Comparison of ENCODE assay signal across 1 cellular context in genomic region chr20:62711703-62712101, GRCh38.
TF ChIP-seq lines count a peak whose summit lies in the region.

No MANE protein-coding gene starts in this region.

TF ChIP-seq in K562, 482 proteins besides CTCF, POLR2A, EP300 and RAD21 (continued from another document and continues in another):
- TF ChIP-seq HNRNPUL1 (IDR thresholded peaks at IDR 0.05; ENCODE audit: low read length) (no peak), RBFOX2 (IDR thresholded peaks at IDR 0.05; ENCODE audit: low read depth, low read length) (peak; percentile 73), ZC3H4 (CRISPR knock-in tag; IDR thresholded peaks at IDR 0.05; ENCODE audit: borderline replicate concordance) (no peak), ZNF57 (CRISPR knock-in tag; IDR thresholded peaks at IDR 0.05) (no peak), ILF3 (IDR thresholded peaks at IDR 0.05; ENCODE audit: borderline replicate concordance) (no peak), RHOXF2B (CRISPR knock-in tag; conservative IDR thresholded peaks at IDR 0.05) (no peak), MITF (IDR thresholded peaks at IDR 0.05) (no peak), THRAP3 (IDR thresholded peaks at IDR 0.05; ENCODE audit: borderline replicate concordance) (no peak), CAMTA2 (CRISPR knock-in tag; conservative IDR thresholded peaks at IDR 0.05) (no peak), PTTG1 (tag; IDR thresholded peaks at IDR 0.05; ENCODE audit: low read depth) (no peak), HNRNPL (IDR thresholded peaks at IDR 0.05; ENCODE audit: low read depth, low read length) (no peak), ZNF707 (CRISPR knock-in tag; conservative IDR thresholded peaks at IDR 0.05) (no peak), THRB (CRISPR knock-in tag; conservative IDR thresholded peaks at IDR 0.05) (no peak), PHF20 (IDR thresholded peaks at IDR 0.05; ENCODE audit: partially characterized antibody) (no peak), ZNF197 (CRISPR knock-in tag; IDR thresholded peaks at IDR 0.05; ENCODE audit: low read depth) (peak; percentile 58; the same call in 1 of the 2 replicates), CCAR2 (IDR thresholded peaks at IDR 0.05; ENCODE audit: low read depth, low read length) (no peak), ZBTB26 (CRISPR knock-in tag; IDR thresholded peaks at IDR 0.05) (no peak), HINFP (tag; conservative IDR thresholded peaks at IDR 0.05; ENCODE audit: low read depth) (no peak), GATAD2B (IDR thresholded peaks at IDR 0.05; ENCODE audit: borderline replicate concordance) (no peak), PRMT5 (CRISPR knock-in tag; IDR thresholded peaks at IDR 0.05) (no peak), ZHX1 (conservative IDR thresholded peaks at IDR 0.05; ENCODE audit: low read length) (no peak), JUN (IDR thresholded peaks at IDR 0.05; ENCODE audit: borderline replicate concordance, low read depth, low read length) (no peak), JUN (CRISPR knock-in tag; IDR thresholded peaks at IDR 0.05; ENCODE audit: borderline replicate concordance) (no peak), NFE2 (IDR thresholded peaks at IDR 0.05; ENCODE audit: low read depth) (peak; percentile 74), MXI1 (IDR thresholded peaks at IDR 0.05; ENCODE audit: low read depth, low read length) (no peak), ZNF311 (CRISPR knock-in tag; IDR thresholded peaks at IDR 0.05) (no peak), MAZ (CRISPR knock-in tag; conservative IDR thresholded peaks at IDR 0.05 in 1 of 2, IDR thresholded peaks at IDR 0.05 in 1 of 2) (0 out of 4 replicates have a peak, but pooled peaks of 1 of the 2 experiments have one; percentile 9), NELFE (IDR thresholded peaks at IDR 0.05; ENCODE audit: insufficient read depth, insufficient read length) (no peak), ZNF212 (CRISPR knock-in tag; IDR thresholded peaks at IDR 0.05) (no peak), ZNF407 (IDR thresholded peaks at IDR 0.05; ENCODE audit: low read depth) (0 out of 2 replicates have a peak, but pooled peaks have one; percentile 24), USF2 (CRISPR knock-in tag; IDR thresholded peaks at IDR 0.05) (no peak), PREB (CRISPR knock-in tag; IDR thresholded peaks at IDR 0.05) (no peak), TSC22D4 (tag; IDR thresholded peaks at IDR 0.05) (no peak), HMG20B (CRISPR knock-in tag; IDR thresholded peaks at IDR 0.05) (no peak), PBX2 (CRISPR knock-in tag; IDR thresholded peaks at IDR 0.05; ENCODE audit: low read depth) (no peak), PBX2 (tag; conservative IDR thresholded peaks at IDR 0.05; ENCODE audit: low read depth) (no peak), ZNF764 (CRISPR knock-in tag; IDR thresholded peaks at IDR 0.05; ENCODE audit: low read depth) (no peak), ERF (CRISPR knock-in tag; IDR thresholded peaks at IDR 0.05) (no peak), E2F6 (IDR thresholded peaks at IDR 0.05; ENCODE audit: borderline replicate concordance in 1 of 2, extremely low read depth in 1 of 2, insufficient read depth in 1 of 2, insufficient read length in 1 of 2, low read depth in 1 of 2, low read length in 1 of 2, poor library complexity in 1 of 2, severe bottlenecking in 1 of 2) (peak; percentile 87 to 90), SMARCA5 (IDR thresholded peaks at IDR 0.05) (no peak)
